Comparison of ENCODE assay signal across 18 cellular contexts in genomic region chr7:145845345-145845744, GRCh38.
DNase-seq lines count a peak whose midpoint lies in the region; ATAC-seq and TF ChIP-seq lines count a peak whose summit lies in the region.
"Had no signal": no experiment of that assay in that cellular context is flagged by ENCODE, and none has a peak within 500 bp of the region (broad histone marks: within the 10 kb centered on the region; RNA-seq: fewer than 3 reads in every experiment).

No MANE protein-coding gene starts in this region.

- ATAC-seq in Panc1 (0 out of 2 replicates have a peak, but pooled peaks have one; percentile 26), HG03139 (IDR thresholded peaks at IDR 0.05; ENCODE audit: unreplicated experiment) (no peak)

- H3K36me3 Mint-ChIP-seq in H9 (ENCODE audit: insufficient read depth in 1 of 3, low read depth in 3 of 3) (no peaks in the 10 kb centered on the region), neural progenitor cell (no peaks in the 10 kb centered on the region)
- H3K36me3 Mint-ChIP-seq: CD4-positive, CD25-positive, alpha-beta regulatory T cell had no signal

- H3K18ac ChIP-seq in H9 (ENCODE audit: insufficient read length, low read depth, low read length): no peak overlapping the region

- H3K56ac ChIP-seq in H9 (ENCODE audit: insufficient read length, low read depth, low read length): no peak overlapping the region

- no peaks in the 10 kb centered on the region for H4K20me1 ChIP-seq in H9 (ENCODE audit: control insufficient read depth, insufficient read depth, insufficient read length)
- H4K20me1 ChIP-seq in neural progenitor cell (ENCODE audit: low read depth): no peaks in the 10 kb centered on the region

- intact Hi-C loops in Panc1 (cut with micrococcal nuclease; ENCODE audit: unreplicated experiment): no loop called here

- no peak overlapping the region for H4K8ac ChIP-seq in H9 (replicated peaks; ENCODE audit: insufficient read length, low read depth, low read length)

- no CpG with 5 or more reads among the region's 6 CpGs for WGBS in H9 (ENCODE audit: extremely low coverage, insufficient read length, low lambda C conversion rate)

- H4K91ac ChIP-seq in H9 (ENCODE audit: insufficient read length, low read depth, low read length): no peak overlapping the region

- no peak overlapping the region; a peak in 1 of 4 replicates for H3K4me3 ChIP-seq in Panc1 (ENCODE audit: low read depth in 2 of 2, low read length in 2 of 2)
- no peak overlapping the region for H3K4me3 ChIP-seq in neural progenitor cell

- peak overlapping the region; percentile 6 for H3K4me2 ChIP-seq in H9 (ENCODE audit: insufficient read depth, insufficient read length, low read length)
- H3K4me2 ChIP-seq in neural progenitor cell: no peak overlapping the region

- no peak overlapping the region for H2BK15ac ChIP-seq in H9 (ENCODE audit: low read depth, low read length)

- no peak overlapping the region for H3K4ac ChIP-seq in H9 (ENCODE audit: low read depth, low read length)

- no peaks in the 10 kb centered on the region for H3K36me3 ChIP-seq in Panc1 (ENCODE audit: control insufficient read depth, insufficient read depth, low read length)
- no peaks in the 10 kb centered on the region for H3K36me3 ChIP-seq in neural progenitor cell

- H3K79me2 ChIP-seq in H9 (ENCODE audit: insufficient read depth, low read length) (no peaks in the 10 kb centered on the region), neural progenitor cell (ENCODE audit: low read depth) (no peaks in the 10 kb centered on the region)

- H3K23ac ChIP-seq in H9 (ENCODE audit: insufficient read length, low read depth, low read length): no peak overlapping the region

- POLR2A ChIA-PET in Panc1 (lab: Charles Lee): no interaction called here

- CTCF ChIA-PET in Panc1 (lab: Charles Lee): no interaction called here

- no peaks in the 10 kb centered on the region for H3K9me3 Mint-ChIP-seq in H9
- H3K9me3 Mint-ChIP-seq in neural progenitor cell: no peaks in the 10 kb centered on the region

- H3F3A ChIP-seq in neural progenitor cell (ENCODE audit: low read depth): no peaks in the 10 kb centered on the region

- no peaks in the 10 kb centered on the region for H3K79me1 ChIP-seq in H9 (ENCODE audit: insufficient read depth, low read depth, low read length, poor library complexity, severe bottlenecking)

- no peak overlapping the region for H2BK12ac ChIP-seq in H9 (ENCODE audit: insufficient read length, low read depth, low read length)

- H3T11ph ChIP-seq in H9 (ENCODE audit: low read length): no peak overlapping the region

- H3K27me3 ChIP-seq in H9 (ENCODE audit: insufficient read depth, low read length) (no peaks in the 10 kb centered on the region), Panc1 (ENCODE audit: control insufficient read depth, insufficient read depth, low read length) (no peaks in the 10 kb centered on the region), neural progenitor cell (no peaks in the 10 kb centered on the region)

- DNase-seq in H9 (no peak), NCI-H146 (lab: John Stamatoyannopoulos, UW) (peak; percentile 67), Panc1 (ENCODE audit: low read depth, low spot score) (no peak), neural progenitor cell (ENCODE audit: low spot score) (no peak), EL (no peak)
- DNase-seq in activated effector memory CD4-positive, alpha-beta T cell treated with anti-CD3 and anti-CD28 coated beads, Interleukin-2, amount 50 U/mL, for 16 hours: no peak
- DNase-seq: AML-193; Caco-2; CD4-positive, CD25-positive, alpha-beta regulatory T cell; HCEC 1CT; IMR-90; MV-4-11; NCI-H1417 treated with DMSO at 0.1 percent for 48 hours; NCI-H2227 treated with DMSO at 0.1 percent for 48 hours; NCI-H526 treated with DMSO at 0.1 percent for 48 hours; SIG-M5; T-helper 2 cell had no signal

- H3K27ac Mint-ChIP-seq in H9: peak overlapping the region in 2 of 3 experiments; percentile 22 to 84; a peak in 3 of 7 replicates
- H3K27ac Mint-ChIP-seq in neural progenitor cell: no peak overlapping the region

- H2BK20ac ChIP-seq in H9 (ENCODE audit: low read depth, low read length, poor library complexity, severe bottlenecking): no peak overlapping the region

- in situ Hi-C loops in Panc1 (cut with HindIII; ENCODE audit: low pct_unique_long_range_greater_than_20kb, low sequenced_read_pairs): no loop called here

- no TSS peak for BruUV-seq in Panc1 (replicated peaks; lab: Mats Ljungman, UMichigan)

- H3K4me1 Mint-ChIP-seq in H9 (peaks cover 10 to 17% of the 10 kb centered on the region in 2 experiments), neural progenitor cell (no peaks in the 10 kb centered on the region)

- H3K23me2 ChIP-seq in H9 (ENCODE audit: insufficient read length, low read depth, low read length, poor library complexity, severe bottlenecking): no peaks in the 10 kb centered on the region

- H3K27me3 Mint-ChIP-seq in H9 (ENCODE audit: low read depth) (no peaks in the 10 kb centered on the region), neural progenitor cell (ENCODE audit: insufficient read depth, low read depth) (no peaks in the 10 kb centered on the region)
- H3K27me3 Mint-ChIP-seq: CD4-positive, CD25-positive, alpha-beta regulatory T cell had no signal

- no peak overlapping the region for H2AK5ac ChIP-seq in H9 (ENCODE audit: insufficient read length, low read length)

- H2AFZ ChIP-seq in H9 (ENCODE audit: low read length) (no peak overlapping the region), neural progenitor cell (replicated peaks) (peak overlapping the region; percentile 50)

- H3K4me3 Mint-ChIP-seq in H9: no peak overlapping the region
- no peak overlapping the region for H3K4me3 Mint-ChIP-seq in neural progenitor cell
- H3K4me3 Mint-ChIP-seq: CD4-positive, CD25-positive, alpha-beta regulatory T cell had no signal

- H3K4me1 ChIP-seq in H9 (ENCODE audit: insufficient read depth, low read length) (no peaks in the 10 kb centered on the region), Panc1 (ENCODE audit: control insufficient read depth, insufficient read depth, low read length) (no peaks in the 10 kb centered on the region), neural progenitor cell (no peaks in the 10 kb centered on the region)
- H3K4me1 ChIP-seq: Caco-2 had no signal

- no peak overlapping the region for H4K5ac ChIP-seq in H9 (ENCODE audit: insufficient read length, low read depth, low read length)

- no peak for TF ChIP-seq CTCF in H9 (conservative IDR thresholded peaks at IDR 0.05)
- TF ChIP-seq CTCF in Panc1 (IDR thresholded peaks at IDR 0.05): no peak
- TF ChIP-seq CTCF in neural progenitor cell (IDR thresholded peaks at IDR 0.05): no peak

- no peak overlapping the region for H2BK5ac ChIP-seq in H9 (ENCODE audit: insufficient read length, low read length)

- H2BK120ac ChIP-seq in H9 (ENCODE audit: low read depth, low read length, poor library complexity, severe bottlenecking): no peak overlapping the region

- no peak overlapping the region for H3K14ac ChIP-seq in H9 (ENCODE audit: insufficient read depth, low read length)

- H3K9ac ChIP-seq in H9 (ENCODE audit: extremely low read depth, insufficient read length, low read length) (no peak overlapping the region), neural progenitor cell (no peak overlapping the region)

- no peaks in the 10 kb centered on the region for H3K9me3 ChIP-seq in H9 (ENCODE audit: control insufficient read depth, low read depth, low read length)
- no peaks in the 10 kb centered on the region for H3K9me3 ChIP-seq in Panc1 (ENCODE audit: control insufficient read depth, insufficient read depth, low read depth, low read length)
- no peaks in the 10 kb centered on the region for H3K9me3 ChIP-seq in neural progenitor cell (ENCODE audit: low read depth)
- H3K9me3 ChIP-seq: Caco-2 had no signal

- H3K27ac ChIP-seq in H9 (ENCODE audit: insufficient read length, low read depth, low read length) (peak overlapping the region; percentile 44), Panc1 (ENCODE audit: low read length) (no peak overlapping the region), neural progenitor cell (no peak overlapping the region)
